ENCODE assay signal across 8 cellular contexts in genomic region chr22:30202531-30203006, GRCh38. TPM values are rescaled to one million over a fixed set of nuclear protein-coding genes. Genes with fewer than 3 reads are reported as not detected.
DNase-seq lines count a peak whose midpoint lies in the region; ATAC-seq and TF ChIP-seq lines count a peak whose summit lies in the region.
"Had no signal": no experiment of that assay in that cellular context is flagged by ENCODE, and none has a peak within 500 bp of the region (broad histone marks: within the 10 kb centered on the region; RNA-seq: fewer than 3 reads in every experiment).

No MANE protein-coding gene starts in this region.

- H3K18ac ChIP-seq in IMR-90 (ENCODE audit: low read depth, low read length), result peak overlapping the region; percentile 95

- H3K14ac ChIP-seq in IMR-90 (replicated peaks; ENCODE audit: low read depth, low read length), result peak overlapping the region; percentile 87

- H3K79me1 ChIP-seq in IMR-90 (ENCODE audit: low read depth in 1 of 2, low read length in 2 of 2), result peaks cover 0 to 9% of the 10 kb centered on the region in 2 experiments; a peak in 2 of 4 replicates

- peak overlapping the region; percentile 93 for H4K8ac ChIP-seq in IMR-90 (ENCODE audit: low read depth in 2 of 2, low read length in 2 of 2)

- H3K27ac ChIP-seq in IMR-90 (ENCODE audit: insufficient read depth, low read length) (peak overlapping the region; percentile 88), colonic mucosa (peak overlapping the region; percentile 71), lower lobe of right lung (peak overlapping the region; percentile 83), thyroid gland (peak overlapping the region; percentile 81 to 86 (median 81))

- DNase-seq in IMR-90, result peak; percentile 69
- DNase-seq in colonic mucosa, result peak; percentile 75
- DNase-seq in lower lobe of right lung, result peak; percentile 69
- DNase-seq in thyroid gland, result peak; percentile 84 to 85
- DNase-seq in hypothalamus (lab: John Stamatoyannopoulos, UW), result no peak
- no peak for DNase-seq in NCI-H1048 (lab: John Stamatoyannopoulos, UW)
- no peak for DNase-seq in NCI-H2081 treated with DMSO at 0.1 percent for 48 hours (lab: John Stamatoyannopoulos, UW)
- DNase-seq: GOT3 had no signal

- H3K4me3 ChIP-seq in IMR-90 (ENCODE audit: insufficient read depth, low read depth, low read length) (no peak overlapping the region), colonic mucosa (no peak overlapping the region), lower lobe of right lung (no peak overlapping the region), thyroid gland (replicated peaks in 1 of 3) (no peak overlapping the region)

- WGBS in IMR-90 (ENCODE audit: extremely low coverage in 2 of 2, insufficient read length in 1 of 2), 2 experiments, result 68% methylated on average over 4 of the region's 9 CpGs; no CpG with 5 or more reads in 1 of the 2 experiments
- WGBS in thyroid gland, 2 donors, result 27 to 34% methylated on average over 8 to 9 of the region's 9 CpGs

- H3K27me3 ChIP-seq in IMR-90 (ENCODE audit: control insufficient read depth, insufficient read depth, low read length) (no peaks in the 10 kb centered on the region), colonic mucosa (no peaks in the 10 kb centered on the region), lower lobe of right lung (ENCODE audit: low read depth) (no peaks in the 10 kb centered on the region), thyroid gland (no peaks in the 10 kb centered on the region)

- no peaks in the 10 kb centered on the region for H4K20me1 ChIP-seq in IMR-90 (ENCODE audit: insufficient read depth, low read length)

- H2AK5ac ChIP-seq in IMR-90 (ENCODE audit: low read depth, low read length), result peak overlapping the region; percentile 99

- no peak for TF ChIP-seq RAD21 in IMR-90 (IDR thresholded peaks at IDR 0.05; ENCODE audit: low read length)

- TF ChIP-seq POLR2A in IMR-90 (IDR thresholded peaks at IDR 0.05; ENCODE audit: low read depth, low read length) (no peak), thyroid gland (IDR thresholded peaks at IDR 0.05) (peak in 1 of 2 donors; percentile 36)

- H4K5ac ChIP-seq in IMR-90 (ENCODE audit: low read depth, low read length), result peak overlapping the region; percentile 96

- no TSS peak for BruUV-seq in IMR-90 (replicated peaks; lab: Mats Ljungman, UMichigan)

- ATAC-seq in IMR-90 (ENCODE audit: low read depth) (no peak), lower lobe of right lung (peak; percentile 74 to 85)

- peak overlapping the region; percentile 82 for H2AK9ac ChIP-seq in IMR-90 (replicated peaks; ENCODE audit: low read depth, low read length, poor library complexity)

- peak overlapping the region; percentile 98 for H4K91ac ChIP-seq in IMR-90 (ENCODE audit: insufficient read depth, low read depth, low read length)

- peaks cover 43% of the 10 kb centered on the region for H3K4me1 ChIP-seq in IMR-90 (ENCODE audit: control insufficient read depth, insufficient read depth, low read length)
- no peaks in the 10 kb centered on the region for H3K4me1 ChIP-seq in colonic mucosa
- peaks cover 45% of the 10 kb centered on the region for H3K4me1 ChIP-seq in lower lobe of right lung
- peaks cover 18 to 39% of the 10 kb centered on the region in 2 donors for H3K4me1 ChIP-seq in thyroid gland

- TF ChIP-seq CTCF in IMR-90 (conservative IDR thresholded peaks at IDR 0.05; ENCODE audit: low read depth, low read length), result no peak
- no peak for TF ChIP-seq CTCF in colonic mucosa (IDR thresholded peaks at IDR 0.05)
- no peak for TF ChIP-seq CTCF in lower lobe of right lung (IDR thresholded peaks at IDR 0.05)
- TF ChIP-seq CTCF in thyroid gland (IDR thresholded peaks at IDR 0.05), result no peak

- peak overlapping the region; percentile 79 for H2AFZ ChIP-seq in IMR-90 (replicated peaks; ENCODE audit: low read length, poor library complexity)

- dilution Hi-C loops in IMR-90 (cut with HindIII; ENCODE audit: low sequenced_read_pairs, unreplicated experiment), result no loop called here

- H3K9ac ChIP-seq in IMR-90 (ENCODE audit: low read depth, low read length) (peak overlapping the region; percentile 53), colonic mucosa (ENCODE audit: low read depth in 2 of 2, low read length in 2 of 2) (peak overlapping the region in 1 of 2 donors; percentile 57)

- H2BK15ac ChIP-seq in IMR-90 (ENCODE audit: low read depth, low read length), result peak overlapping the region; percentile 99

- H3K4me2 ChIP-seq in IMR-90 (ENCODE audit: low read depth, low read length), result no peak overlapping the region

- in situ Hi-C loops in IMR-90 (cut with MboI; ENCODE audit: low sequenced_read_pairs), result loop anchor here (5.0 kb wide), 1 partner anchor 90 kb away; no protein-coding TSS in a partner anchor

- peak overlapping the region; percentile 99 for H3K4ac ChIP-seq in IMR-90 (ENCODE audit: low read depth, low read length)

- peaks cover 35% of the 10 kb centered on the region for H3K9me1 ChIP-seq in IMR-90 (ENCODE audit: insufficient read depth, low read length)

- peak overlapping the region; percentile 96 for H2BK5ac ChIP-seq in IMR-90 (ENCODE audit: low read depth, low read length, poor library complexity, severe bottlenecking)

- intact Hi-C loops in IMR-90 (cut with micrococcal nuclease) (no loop called here), colonic mucosa (cut with DNase I) (no loop called here), lower lobe of right lung (cut with DNase I) (no loop called here), thyroid gland (cut with DNase I) (no loop called here)

- peaks cover 3% of the 10 kb centered on the region for H3K9me3 ChIP-seq in IMR-90 (ENCODE audit: control insufficient read depth, insufficient read depth, low read length)
- H3K9me3 ChIP-seq in colonic mucosa, result no peaks in the 10 kb centered on the region
- H3K9me3 ChIP-seq in lower lobe of right lung, result no peaks in the 10 kb centered on the region
- no peaks in the 10 kb centered on the region for H3K9me3 ChIP-seq in thyroid gland

- H3K36me3 ChIP-seq in IMR-90 (ENCODE audit: control insufficient read depth, insufficient read depth, low read length), result no peaks in the 10 kb centered on the region
- H3K36me3 ChIP-seq in colonic mucosa, result no peaks in the 10 kb centered on the region
- no peaks in the 10 kb centered on the region for H3K36me3 ChIP-seq in lower lobe of right lung
- no peaks in the 10 kb centered on the region for H3K36me3 ChIP-seq in thyroid gland

- POLR2A ChIA-PET in IMR-90 (lab: Charles Lee; ENCODE audit: unreplicated experiment), result no interaction called here

- peak overlapping the region; percentile 62 for H3K56ac ChIP-seq in IMR-90 (ENCODE audit: extremely low read depth, insufficient read depth, low read length)

- H3K23ac ChIP-seq in IMR-90 (ENCODE audit: low read depth, low read length), result peak overlapping the region; percentile 94

- CTCF ChIA-PET in IMR-90 (lab: Yijun Ruan, JAX), result interaction anchor here (0.9 kb wide), 1 partner anchor 53 kb away, joined by 4 read pairs; no protein-coding TSS in a partner anchor

- peak overlapping the region; percentile 98 for H2BK120ac ChIP-seq in IMR-90 (ENCODE audit: low read depth, low read length)

- peak overlapping the region; percentile 98 for H2BK20ac ChIP-seq in IMR-90 (ENCODE audit: low read depth, low read length)

TF ChIP-seq in IMR-90, 13 proteins besides CTCF, POLR2A, EP300 and RAD21:
- no peak for TF ChIP-seq RFX5 (IDR thresholded peaks at IDR 0.05; ENCODE audit: low read depth, low read length)
- no peak for TF ChIP-seq MAFK (IDR thresholded peaks at IDR 0.05; ENCODE audit: low read depth, low read length)
- TF ChIP-seq MXI1 (IDR thresholded peaks at IDR 0.05; ENCODE audit: borderline replicate concordance, low read depth, low read length), result no peak
- TF ChIP-seq CEBPB (IDR thresholded peaks at IDR 0.05; ENCODE audit: low read depth, low read length), result no peak

RNA-seq across cellular contexts. Expression of gene LIF, which starts 44.0 kb away (rescaled TPM):
- total RNA-seq in IMR-90 (2012; rRNA removed) (79.4 and 130 TPM in 2 replicates), colonic mucosa (10 to 100 TPM in 1 of 2 donors, 1 to 10 TPM in 1; 9.5 to 12.5 TPM), lower lobe of right lung (3.1 TPM), thyroid gland (1 to 10 TPM in 3 of 4 donors, under 1 TPM in 1; 0.89 to 2.6 (median 2.2) TPM)
- 203 and 214 TPM in 2 replicates for polyA plus RNA-seq in IMR-90 (2012; rRNA removed)
- polyA plus RNA-seq in IMR-90 (2012; cell fraction: cytosol; rRNA removed), result 41.6 and 110 TPM in 2 replicates
- polyA plus RNA-seq in IMR-90 (2012; cell fraction: nucleus; rRNA removed; ENCODE audit: low replicate concordance), result 1,609 and 2,085 TPM in 2 replicates

Comparison
In these comparisons a context has a peak if more than half of its experiments do, and no peak if none do; other contexts are left out.
1. DNase-seq: peak in IMR-90 (single experiment), colonic mucosa (single experiment), lower lobe of right lung (single experiment) and thyroid gland (2 of 2); none in hypothalamus (0 of 51), NCI-H1048 (single experiment) and NCI-H2081 treated with DMSO at 0.1 percent for 48 hours (single experiment).
2. Peak in every context shown above with its lines, with median percentiles within 50 percentile points of each other: H3K27ac ChIP-seq.